Comparison of ENCODE assay signal across 1 cellular context in genomic region chr12:64216239-64216638, GRCh38.
TF ChIP-seq lines count a peak whose summit lies in the region.

No MANE protein-coding gene starts in this region.

TF ChIP-seq in HepG2, 621 proteins besides CTCF, POLR2A, EP300 and RAD21 (continued from another document):
- TF ChIP-seq, protein P1, sequence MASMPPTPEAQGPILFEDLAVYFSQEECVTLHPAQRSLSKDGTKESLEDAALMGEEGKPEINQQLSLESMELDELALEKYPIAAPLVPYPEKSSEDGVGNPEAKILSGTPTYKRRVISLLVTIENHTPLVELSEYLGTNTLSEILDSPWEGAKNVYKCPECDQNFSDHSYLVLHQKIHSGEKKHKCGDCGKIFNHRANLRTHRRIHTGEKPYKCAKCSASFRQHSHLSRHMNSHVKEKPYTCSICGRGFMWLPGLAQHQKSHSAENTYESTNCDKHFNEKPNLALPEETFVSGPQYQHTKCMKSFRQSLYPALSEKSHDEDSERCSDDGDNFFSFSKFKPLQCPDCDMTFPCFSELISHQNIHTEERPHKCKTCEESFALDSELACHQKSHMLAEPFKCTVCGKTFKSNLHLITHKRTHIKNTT (CRISPR knock-in tag; IDR thresholded peaks at IDR 0.05), result no peak
- TF ChIP-seq ATF7 (IDR thresholded peaks at IDR 0.05), result no peak
- no peak for TF ChIP-seq ATF7 (CRISPR knock-in tag; IDR thresholded peaks at IDR 0.05)
- no peak for TF ChIP-seq FOXM1 (CRISPR knock-in tag; IDR thresholded peaks at IDR 0.05)
- TF ChIP-seq GTF2F1 (IDR thresholded peaks at IDR 0.05; ENCODE audit: low read length), result no peak
- peak; percentile 14; the same call in 1 of the 2 replicates for TF ChIP-seq MAFF (IDR thresholded peaks at IDR 0.05; ENCODE audit: low read depth, low read length)
- no peak for TF ChIP-seq ZNF503 (CRISPR knock-in tag; IDR thresholded peaks at IDR 0.05)
